ENCODE assay signal across 8 cellular contexts in genomic region chr22:46035742-46036557, GRCh38. TPM values are rescaled to one million over a fixed set of nuclear protein-coding genes. Genes with fewer than 3 reads are reported as not detected.
A peak's percentile ranks its signal among the peaks of the same experiment; 100 is the strongest.
DNase-seq lines count a peak whose midpoint lies in the region; ATAC-seq and TF ChIP-seq lines count a peak whose summit lies in the region.

No MANE protein-coding gene starts in this region.

- peak overlapping the region; percentile 59 for H3K27ac ChIP-seq in KMS-11

- H3K27me3 ChIP-seq in KMS-11 (ENCODE audit: insufficient read depth, low read depth) = no peaks in the 10 kb centered on the region; the same call in 1 of the 2 replicates

- peak overlapping the region; percentile 74 for H2AFZ ChIP-seq in KMS-11 (ENCODE audit: low read depth)

- peak overlapping the region; percentile 84 for H3K4me3 Mint-ChIP-seq in activated T-helper 2 cell treated with anti-CD3 and anti-CD28 coated beads, Interferon-gamma antibody, Interleukin-2, Interleukin-4, amounts not matched to agents 10 μg/mL and 5 μg/mL and 100 μg/mL, durations not matched to agents 14 hours and 24 hours and 36 hours (ENCODE audit: low read depth)
- peak overlapping the region; percentile 85 for H3K4me3 Mint-ChIP-seq in natural killer cell
- H3K4me3 Mint-ChIP-seq in stimulated activated naive B cell treated with anti-CD40 and anti-IgM and Interleukin-4, amounts not matched to agents 10 μg/mL and 1 μg/mL and 100 μg/mL, for 72 hours = peak overlapping the region; percentile 88 to 89

- no peaks in the 10 kb centered on the region for H3K9me3 Mint-ChIP-seq in activated T-helper 2 cell treated with anti-CD3 and anti-CD28 coated beads, Interferon-gamma antibody, Interleukin-2, Interleukin-4, amounts not matched to agents 10 μg/mL and 5 μg/mL and 100 μg/mL, durations not matched to agents 14 hours and 24 hours and 36 hours
- H3K9me3 Mint-ChIP-seq in natural killer cell = no peaks in the 10 kb centered on the region
- H3K9me3 Mint-ChIP-seq in stimulated activated naive B cell treated with anti-CD40 and anti-IgM and Interleukin-4, amounts not matched to agents 10 μg/mL and 1 μg/mL and 100 μg/mL, for 72 hours = no peaks in the 10 kb centered on the region

- ATAC-seq in GM21786 (IDR thresholded peaks at IDR 0.05; ENCODE audit: unreplicated experiment) (peak; percentile 82), natural killer cell (peak; percentile 85 to 98 (median 89))
- peak; percentile 94 to 96 for ATAC-seq in stimulated activated naive B cell treated with anti-CD40 and anti-IgM and Interleukin-4, amounts not matched to agents 10 μg/mL and 1 μg/mL and 100 μg/mL, for 72 hours (replicated peaks)

- H3K79me2 ChIP-seq in KMS-11 (ENCODE audit: insufficient read depth, low read depth) = no peaks in the 10 kb centered on the region

- peaks cover 16% of the 10 kb centered on the region for H3K4me1 ChIP-seq in KMS-11 (ENCODE audit: low read depth, poor library complexity, severe bottlenecking)

- no peak for TF ChIP-seq CTCF in KMS-11 (conservative IDR thresholded peaks at IDR 0.05; ENCODE audit: low read depth, low read length)
- no peak for TF ChIP-seq CTCF in fibroblast of mammary gland (conservative IDR thresholded peaks at IDR 0.05; ENCODE audit: control insufficient read depth, insufficient read depth, low read depth, low read length)
- no peak for TF ChIP-seq CTCF in natural killer cell (IDR thresholded peaks at IDR 0.05)

- H3K36me3 Mint-ChIP-seq in activated T-helper 2 cell treated with anti-CD3 and anti-CD28 coated beads, Interferon-gamma antibody, Interleukin-2, Interleukin-4, amounts not matched to agents 10 μg/mL and 5 μg/mL and 100 μg/mL, durations not matched to agents 14 hours and 24 hours and 36 hours (ENCODE audit: low read depth) = no peaks in the 10 kb centered on the region
- no peaks in the 10 kb centered on the region for H3K36me3 Mint-ChIP-seq in natural killer cell
- no peaks in the 10 kb centered on the region for H3K36me3 Mint-ChIP-seq in stimulated activated naive B cell treated with anti-CD40 and anti-IgM and Interleukin-4, amounts not matched to agents 10 μg/mL and 1 μg/mL and 100 μg/mL, for 72 hours

- no peaks in the 10 kb centered on the region for H3K27me3 Mint-ChIP-seq in activated T-helper 2 cell treated with anti-CD3 and anti-CD28 coated beads, Interferon-gamma antibody, Interleukin-2, Interleukin-4, amounts not matched to agents 10 μg/mL and 5 μg/mL and 100 μg/mL, durations not matched to agents 14 hours and 24 hours and 36 hours (ENCODE audit: low read depth)
- H3K27me3 Mint-ChIP-seq in natural killer cell (ENCODE audit: low read depth in 2 of 2) = no peaks in the 10 kb centered on the region
- no peaks in the 10 kb centered on the region for H3K27me3 Mint-ChIP-seq in stimulated activated naive B cell treated with anti-CD40 and anti-IgM and Interleukin-4, amounts not matched to agents 10 μg/mL and 1 μg/mL and 100 μg/mL, for 72 hours

- no peaks in the 10 kb centered on the region for H4K20me1 ChIP-seq in KMS-11 (ENCODE audit: insufficient read depth)

- peaks cover 12% of the 10 kb centered on the region for H3K4me1 Mint-ChIP-seq in activated T-helper 2 cell treated with anti-CD3 and anti-CD28 coated beads, Interferon-gamma antibody, Interleukin-2, Interleukin-4, amounts not matched to agents 10 μg/mL and 5 μg/mL and 100 μg/mL, durations not matched to agents 14 hours and 24 hours and 36 hours (ENCODE audit: low read depth)
- H3K4me1 Mint-ChIP-seq in natural killer cell = peaks cover 11% of the 10 kb centered on the region in 2 donors
- H3K4me1 Mint-ChIP-seq in stimulated activated naive B cell treated with anti-CD40 and anti-IgM and Interleukin-4, amounts not matched to agents 10 μg/mL and 1 μg/mL and 100 μg/mL, for 72 hours = peaks cover 7 to 11% of the 10 kb centered on the region in 2 donors

- H3K4me3 ChIP-seq in KMS-11 (IDR thresholded peaks at IDR 0.05; ENCODE audit: insufficient read depth, low read depth, low read length) (no peak overlapping the region), fibroblast of mammary gland (ENCODE audit: control insufficient read depth, low read depth, low read length) (peak overlapping the region; percentile 65)

- intact Hi-C loops in activated T-helper 2 cell treated with anti-CD3 and anti-CD28 coated beads, Interferon-gamma antibody, Interleukin-2, Interleukin-4, amounts not matched to agents 10 μg/mL and 5 μg/mL and 100 μg/mL, durations not matched to agents 14 hours and 24 hours and 36 hours (cut with micrococcal nuclease) = loop anchor here (1.0 to 5.0 kb wide), 4 partner anchors 17 to 260 kb away; partner anchors contain the start of gene GTSE1
- intact Hi-C loops in natural killer cell (cut with micrococcal nuclease) = loop anchor here (2.0 to 5.0 kb wide), 3 partner anchors 19 to 36 kb away; no protein-coding TSS in a partner anchor

- no peaks in the 10 kb centered on the region for H3K36me3 ChIP-seq in KMS-11 (ENCODE audit: insufficient read depth)

- H3K9ac ChIP-seq in KMS-11 = peak overlapping the region; percentile 51

- DNase-seq in EH (ENCODE audit: low read depth) (peak; percentile 99), RPMI8226 (peak; percentile 99), fibroblast of mammary gland (ENCODE audit: low read depth) (peak; percentile 98), natural killer cell (peak; percentile 99)
- DNase-seq in activated T-helper 2 cell treated with anti-CD3 and anti-CD28 coated beads, Interferon-gamma antibody, Interleukin-2, Interleukin-4, amounts not matched to agents 10 μg/mL and 5 μg/mL and 100 μg/mL, durations not matched to agents 14 hours and 24 hours and 36 hours (ENCODE audit: low spot score) = peak; percentile 99
- peak; percentile 99 for DNase-seq in stimulated activated naive B cell treated with anti-CD40 and anti-IgM and Interleukin-4, amounts not matched to agents 10 μg/mL and 1 μg/mL and 100 μg/mL, for 72 hours

- peak overlapping the region; percentile 62 for H3K4me2 ChIP-seq in KMS-11

- H3K27ac Mint-ChIP-seq in activated T-helper 2 cell treated with anti-CD3 and anti-CD28 coated beads, Interferon-gamma antibody, Interleukin-2, Interleukin-4, amounts not matched to agents 10 μg/mL and 5 μg/mL and 100 μg/mL, durations not matched to agents 14 hours and 24 hours and 36 hours = peak overlapping the region; percentile 86
- H3K27ac Mint-ChIP-seq in natural killer cell = peak overlapping the region; percentile 91 to 93
- peak overlapping the region; percentile 96 for H3K27ac Mint-ChIP-seq in stimulated activated naive B cell treated with anti-CD40 and anti-IgM and Interleukin-4, amounts not matched to agents 10 μg/mL and 1 μg/mL and 100 μg/mL, for 72 hours

RNA-seq across cellular contexts. Expression of gene WNT7B, which starts 59.0 kb away (rescaled TPM):
- total RNA-seq in activated T-helper 2 cell treated with anti-CD3 and anti-CD28 coated beads, Interferon-gamma antibody, Interleukin-2, Interleukin-4, amounts not matched to agents 10 μg/mL and 5 μg/mL and 100 μg/mL, durations not matched to agents 14 hours and 24 hours and 36 hours = not detected in 2 replicates
- not detected for total RNA-seq in natural killer cell
